In genomic region chr16:89319883-89320716, GRCh38 we compare ENCODE assay signal across 8 cellular contexts.
DNase-seq lines count a peak whose midpoint lies in the region; ATAC-seq and TF ChIP-seq lines count a peak whose summit lies in the region.

No MANE protein-coding gene starts in this region.

- peak overlapping the region; percentile 38 for H3K4me3 Mint-ChIP-seq in activated naive CD8-positive, alpha-beta T cell treated with anti-CD3 and anti-CD28 coated beads, Interleukin-2, amount 10 ng/mL, durations not matched to agents 7 days and 5 days

- peaks cover 98% of the 10 kb centered on the region for H4K20me1 ChIP-seq in hepatocyte (ENCODE audit: insufficient read depth, poor library complexity, severe bottlenecking)

- H3K4me3 ChIP-seq in hepatocyte, result no peak overlapping the region

- no peaks in the 10 kb centered on the region for H3K9me3 ChIP-seq in hepatocyte (ENCODE audit: low read depth)

- peak overlapping the region; percentile 47 for H3K27ac Mint-ChIP-seq in activated naive CD8-positive, alpha-beta T cell treated with anti-CD3 and anti-CD28 coated beads, Interleukin-2, amount 10 ng/mL, durations not matched to agents 7 days and 5 days

- no peak for TF ChIP-seq CTCF in hepatocyte (IDR thresholded peaks at IDR 0.05; ENCODE audit: poor library complexity)

- H3K4me2 ChIP-seq in hepatocyte, result peak overlapping the region; percentile 67

- 29% methylated on average over 29 of the region's 29 CpGs for WGBS in hepatocyte (ENCODE audit: low lambda C conversion rate, missing lambda C conversion rate)

- no peak for ATAC-seq in activated naive CD8-positive, alpha-beta T cell treated with anti-CD3 and anti-CD28 coated beads, Interleukin-2, amount 10 ng/mL, durations not matched to agents 7 days and 5 days (ENCODE audit: low read depth)

- peak; percentile 82 for DNase-seq in activated effector memory CD4-positive, alpha-beta T cell treated with anti-CD3 and anti-CD28 coated beads, Interleukin-2, amount 50 U/mL, for 16 hours
- no peak for DNase-seq in activated effector memory CD4-positive, alpha-beta T cell treated with Interleukin-2 at 50 U/mL for 16 hours
- DNase-seq in NOMO-1 (lab: John Stamatoyannopoulos, UW; ENCODE audit: unreplicated experiment in 2 of 2) (peak; percentile 4 to 53), hepatocyte (ENCODE audit: low spot score) (peak; percentile 71), NAMALWA (ENCODE audit: low spot score) (no peak), NCI-H2196 (lab: John Stamatoyannopoulos, UW; ENCODE audit: unreplicated experiment) (no peak)
- peak; percentile 42 for DNase-seq in activated naive CD8-positive, alpha-beta T cell treated with anti-CD3 and anti-CD28 coated beads, Interleukin-2, amount 10 ng/mL, durations not matched to agents 7 days and 5 days
- peak; percentile 74 for DNase-seq in stimulated activated CD4-positive, alpha-beta T cell treated with anti-CD3 and anti-CD28 coated beads, Interleukin-15, amount 100 ng/mL, for 24 hours

- no peak overlapping the region for H2AFZ ChIP-seq in hepatocyte

- H3K27ac ChIP-seq in hepatocyte, result peak overlapping the region; percentile 72

- H3K27me3 ChIP-seq in hepatocyte, result no peaks in the 10 kb centered on the region

- H3K4me1 ChIP-seq in hepatocyte (ENCODE audit: insufficient read depth), result peaks cover 45% of the 10 kb centered on the region

- peaks cover 97% of the 10 kb centered on the region for H3K79me2 ChIP-seq in hepatocyte

- H3K36me3 Mint-ChIP-seq in activated naive CD8-positive, alpha-beta T cell treated with anti-CD3 and anti-CD28 coated beads, Interleukin-2, amount 10 ng/mL, durations not matched to agents 7 days and 5 days, result peaks cover 13% of the 10 kb centered on the region

- no peaks in the 10 kb centered on the region for H3K36me3 ChIP-seq in hepatocyte (replicated peaks; ENCODE audit: insufficient read depth, low read depth)

- peaks cover 78% of the 10 kb centered on the region for H3K4me1 Mint-ChIP-seq in activated naive CD8-positive, alpha-beta T cell treated with anti-CD3 and anti-CD28 coated beads, Interleukin-2, amount 10 ng/mL, durations not matched to agents 7 days and 5 days

- no peaks in the 10 kb centered on the region for H3K9me3 Mint-ChIP-seq in activated naive CD8-positive, alpha-beta T cell treated with anti-CD3 and anti-CD28 coated beads, Interleukin-2, amount 10 ng/mL, durations not matched to agents 7 days and 5 days

- H3K9me2 ChIP-seq in hepatocyte (replicated peaks; ENCODE audit: insufficient read depth), result no peaks in the 10 kb centered on the region

- no peaks in the 10 kb centered on the region for H3K27me3 Mint-ChIP-seq in activated naive CD8-positive, alpha-beta T cell treated with anti-CD3 and anti-CD28 coated beads, Interleukin-2, amount 10 ng/mL, durations not matched to agents 7 days and 5 days

- POLR2A ChIA-PET in activated naive CD8-positive, alpha-beta T cell treated with anti-CD3 and anti-CD28 coated beads, Interleukin-2, amount 10 ng/mL, durations not matched to agents 7 days and 5 days (lab: Charles Lee), result interaction anchor here (0.9 to 1.1 kb wide), 2 partner anchors 10 to 169 kb away, joined by 3 read pairs; no protein-coding TSS in a partner anchor

Comparison
In these comparisons a context has a peak if more than half of its experiments do, and no peak if none do; other contexts are left out.
1. DNase-seq: peak in activated effector memory CD4-positive, alpha-beta T cell treated with anti-CD3 and anti-CD28 coated beads, Interleukin-2, amount 50 U/mL, for 16 hours (single experiment), NOMO-1 (2 of 2), activated naive CD8-positive, alpha-beta T cell treated with anti-CD3 and anti-CD28 coated beads, Interleukin-2, amount 10 ng/mL, durations not matched to agents 7 days and 5 days (single experiment), hepatocyte (single experiment) and stimulated activated CD4-positive, alpha-beta T cell treated with anti-CD3 and anti-CD28 coated beads, Interleukin-15, amount 100 ng/mL, for 24 hours (single experiment); none in activated effector memory CD4-positive, alpha-beta T cell treated with Interleukin-2 at 50 U/mL for 16 hours (single experiment), NAMALWA (single experiment) and NCI-H2196 (single experiment).